23 cellular contexts compared by ENCODE assay signal in genomic region chrX:19731307-19731706, GRCh38.
DNase-seq lines count a peak whose midpoint lies in the region; ATAC-seq lines count a peak whose summit lies in the region.
"Had no signal": no experiment of that assay in that cellular context is flagged by ENCODE, and none has a peak within 500 bp of the region (broad histone marks: within the 10 kb centered on the region; RNA-seq: fewer than 3 reads in every experiment).

No MANE protein-coding gene starts in this region.

- peak overlapping the region; percentile 48 for H3K27ac Mint-ChIP-seq in activated naive CD4-positive, alpha-beta T cell treated with anti-CD3 and anti-CD28 coated beads, Interleukin-2, amount 50 U/mL, for 24 hours
- peak overlapping the region; percentile 57 for H3K27ac Mint-ChIP-seq in activated naive CD8-positive, alpha-beta T cell treated with anti-CD3 and anti-CD28 coated beads, Interleukin-2, amount 50 U/mL, for 24 hours
- H3K27ac Mint-ChIP-seq: HFFc6 had no signal

- H3K27me3 Mint-ChIP-seq in activated naive CD4-positive, alpha-beta T cell treated with anti-CD3 and anti-CD28 coated beads, Interleukin-2, amount 50 U/mL, for 24 hours, result no peaks in the 10 kb centered on the region
- H3K27me3 Mint-ChIP-seq in activated naive CD8-positive, alpha-beta T cell treated with anti-CD3 and anti-CD28 coated beads, Interleukin-2, amount 50 U/mL, for 24 hours, result no peaks in the 10 kb centered on the region

- no peak for DNase-seq in activated naive CD4-positive, alpha-beta T cell treated with anti-CD3 and anti-CD28 coated beads, Interleukin-2, amount 50 U/mL, for 16 hours
- DNase-seq in MV-4-11 (lab: John Stamatoyannopoulos, UW), result peak; percentile 67
- DNase-seq in activated naive CD8-positive, alpha-beta T cell treated with anti-CD3 and anti-CD28 coated beads, Interleukin-2, amount 50 U/mL, for 24 hours, result no peak
- no peak for DNase-seq in kidney glomerular epithelial cell (lab: John Stamatoyannopoulos, UW)
- DNase-seq: C1 segment of cervical spinal cord; dorsolateral prefrontal cortex; GOT3; HFFc6; left ventricle myocardium inferior; NCI-H1105; NCI-H2029; NCI-H526; nucleus accumbens; Peyer's patch; SIG-M5; stimulated activated CD4-positive, alpha-beta T cell treated with anti-CD3 and anti-CD28 coated beads, Interleukin-12 subunit alpha, Interleukin-12 subunit beta, amount 100 ng/mL, for 4 hours; stimulated activated CD4-positive, alpha-beta T cell treated with anti-CD3 and anti-CD28 coated beads, Interleukin-4, amount 100 ng/mL, for 1 hour; upper lobe of right lung had no signal

- no peak for ATAC-seq in activated naive CD8-positive, alpha-beta T cell treated with anti-CD3 and anti-CD28 coated beads, Interleukin-2, amount 50 U/mL, for 24 hours
- ATAC-seq in HG02970 (IDR thresholded peaks at IDR 0.05; ENCODE audit: low FRiP score, unreplicated experiment), result no peak
- no peak for ATAC-seq in HG03520 (IDR thresholded peaks at IDR 0.05; ENCODE audit: unreplicated experiment)
- ATAC-seq: activated naive CD4-positive, alpha-beta T cell treated with anti-CD3 and anti-CD28 coated beads, Interleukin-2, amount 50 U/mL, for 72 hours; sciatic nerve; upper lobe of right lung had no signal

- peaks cover 80% of the 10 kb centered on the region for H3K4me1 Mint-ChIP-seq in activated naive CD4-positive, alpha-beta T cell treated with anti-CD3 and anti-CD28 coated beads, Interleukin-2, amount 50 U/mL, for 24 hours
- H3K4me1 Mint-ChIP-seq in activated naive CD8-positive, alpha-beta T cell treated with anti-CD3 and anti-CD28 coated beads, Interleukin-2, amount 50 U/mL, for 24 hours, result peaks cover 72% of the 10 kb centered on the region

- H3K36me3 Mint-ChIP-seq in activated naive CD4-positive, alpha-beta T cell treated with anti-CD3 and anti-CD28 coated beads, Interleukin-2, amount 50 U/mL, for 24 hours, result no peaks in the 10 kb centered on the region
- H3K36me3 Mint-ChIP-seq in activated naive CD8-positive, alpha-beta T cell treated with anti-CD3 and anti-CD28 coated beads, Interleukin-2, amount 50 U/mL, for 24 hours (ENCODE audit: low read depth), result peaks cover 10% of the 10 kb centered on the region
- H3K36me3 Mint-ChIP-seq: activated naive CD4-positive, alpha-beta T cell treated with anti-CD3 and anti-CD28 coated beads, Interleukin-2, amount 50 U/mL, for 72 hours had no signal

- no peaks in the 10 kb centered on the region for H3K9me3 Mint-ChIP-seq in activated naive CD4-positive, alpha-beta T cell treated with anti-CD3 and anti-CD28 coated beads, Interleukin-2, amount 50 U/mL, for 24 hours
- no peaks in the 10 kb centered on the region for H3K9me3 Mint-ChIP-seq in activated naive CD8-positive, alpha-beta T cell treated with anti-CD3 and anti-CD28 coated beads, Interleukin-2, amount 50 U/mL, for 24 hours
- H3K9me3 Mint-ChIP-seq: activated naive CD4-positive, alpha-beta T cell treated with anti-CD3 and anti-CD28 coated beads, Interleukin-2, amount 50 U/mL, for 72 hours; HFFc6 had no signal

- peak overlapping the region; percentile 27 for H3K4me3 Mint-ChIP-seq in activated naive CD4-positive, alpha-beta T cell treated with anti-CD3 and anti-CD28 coated beads, Interleukin-2, amount 50 U/mL, for 24 hours
- no peak overlapping the region for H3K4me3 Mint-ChIP-seq in activated naive CD8-positive, alpha-beta T cell treated with anti-CD3 and anti-CD28 coated beads, Interleukin-2, amount 50 U/mL, for 24 hours
- H3K4me3 Mint-ChIP-seq: HFFc6 had no signal
